In the genomic region with DNA sequence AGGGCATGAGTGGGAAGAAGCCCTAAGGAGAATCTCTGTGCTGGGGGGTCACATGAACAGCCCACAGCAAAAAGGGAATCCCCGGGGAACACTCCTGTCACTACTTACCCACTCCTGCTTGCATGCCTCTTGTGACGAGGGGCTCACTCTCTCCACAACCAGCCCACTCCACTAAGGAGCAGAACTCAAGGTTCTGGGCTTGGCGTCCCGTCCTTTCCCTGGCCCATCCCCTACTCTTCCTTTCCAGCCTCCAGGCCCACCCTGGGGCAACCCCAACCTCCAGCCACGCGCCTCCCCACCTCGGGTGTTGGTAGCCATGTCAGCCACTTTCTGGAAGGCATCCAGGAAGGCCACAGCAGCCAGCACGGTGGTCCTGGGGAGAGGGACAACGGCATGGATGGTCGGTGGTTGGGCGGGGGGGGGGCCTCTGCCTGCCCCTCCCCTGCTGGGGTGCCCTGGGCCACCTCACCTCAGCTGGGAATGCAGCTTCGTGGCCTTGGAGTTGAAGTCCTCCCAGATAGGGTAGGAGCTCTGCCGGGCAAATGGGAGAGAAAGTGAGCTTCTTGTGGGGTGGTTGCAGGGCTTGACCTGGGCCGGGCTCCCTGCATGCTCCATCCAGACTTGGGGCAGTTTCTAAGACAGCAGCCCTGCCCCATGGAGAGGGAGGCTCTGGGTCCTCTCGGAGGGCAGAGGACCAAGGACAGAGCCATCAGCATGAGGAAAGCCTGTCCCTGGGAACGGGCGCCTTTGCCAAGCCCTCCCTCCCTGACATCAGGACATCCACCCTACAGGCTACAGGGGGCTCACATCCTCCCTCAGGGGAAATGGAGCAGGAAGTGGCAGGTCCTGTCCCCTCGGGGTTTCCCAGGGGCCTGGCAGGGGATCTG, we compare ENCODE assay signal across 2 cellular contexts.
TF ChIP-seq lines count a peak whose summit lies in the region.

No MANE protein-coding gene starts in this region.

TF ChIP-seq in SK-N-SH, 30 proteins besides CTCF, POLR2A, EP300 and RAD21:
- TF ChIP-seq RXRA (IDR thresholded peaks at IDR 0.05; ENCODE audit: borderline replicate concordance, low read depth) = no peak
- no peak for TF ChIP-seq FOSL2 (IDR thresholded peaks at IDR 0.05; ENCODE audit: borderline replicate concordance, low read depth)
- TF ChIP-seq YY1 (IDR thresholded peaks at IDR 0.05; ENCODE audit: low read depth) = no peak
- TF ChIP-seq, protein P1, sequence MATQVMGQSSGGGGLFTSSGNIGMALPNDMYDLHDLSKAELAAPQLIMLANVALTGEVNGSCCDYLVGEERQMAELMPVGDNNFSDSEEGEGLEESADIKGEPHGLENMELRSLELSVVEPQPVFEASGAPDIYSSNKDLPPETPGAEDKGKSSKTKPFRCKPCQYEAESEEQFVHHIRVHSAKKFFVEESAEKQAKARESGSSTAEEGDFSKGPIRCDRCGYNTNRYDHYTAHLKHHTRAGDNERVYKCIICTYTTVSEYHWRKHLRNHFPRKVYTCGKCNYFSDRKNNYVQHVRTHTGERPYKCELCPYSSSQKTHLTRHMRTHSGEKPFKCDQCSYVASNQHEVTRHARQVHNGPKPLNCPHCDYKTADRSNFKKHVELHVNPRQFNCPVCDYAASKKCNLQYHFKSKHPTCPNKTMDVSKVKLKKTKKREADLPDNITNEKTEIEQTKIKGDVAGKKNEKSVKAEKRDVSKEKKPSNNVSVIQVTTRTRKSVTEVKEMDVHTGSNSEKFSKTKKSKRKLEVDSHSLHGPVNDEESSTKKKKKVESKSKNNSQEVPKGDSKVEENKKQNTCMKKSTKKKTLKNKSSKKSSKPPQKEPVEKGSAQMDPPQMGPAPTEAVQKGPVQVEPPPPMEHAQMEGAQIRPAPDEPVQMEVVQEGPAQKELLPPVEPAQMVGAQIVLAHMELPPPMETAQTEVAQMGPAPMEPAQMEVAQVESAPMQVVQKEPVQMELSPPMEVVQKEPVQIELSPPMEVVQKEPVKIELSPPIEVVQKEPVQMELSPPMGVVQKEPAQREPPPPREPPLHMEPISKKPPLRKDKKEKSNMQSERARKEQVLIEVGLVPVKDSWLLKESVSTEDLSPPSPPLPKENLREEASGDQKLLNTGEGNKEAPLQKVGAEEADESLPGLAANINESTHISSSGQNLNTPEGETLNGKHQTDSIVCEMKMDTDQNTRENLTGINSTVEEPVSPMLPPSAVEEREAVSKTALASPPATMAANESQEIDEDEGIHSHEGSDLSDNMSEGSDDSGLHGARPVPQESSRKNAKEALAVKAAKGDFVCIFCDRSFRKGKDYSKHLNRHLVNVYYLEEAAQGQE (IDR thresholded peaks at IDR 0.05; ENCODE audit: low read depth, low read length) = peak; percentile 29; the same call in 1 of the 2 replicates
- TF ChIP-seq, protein P2, sequence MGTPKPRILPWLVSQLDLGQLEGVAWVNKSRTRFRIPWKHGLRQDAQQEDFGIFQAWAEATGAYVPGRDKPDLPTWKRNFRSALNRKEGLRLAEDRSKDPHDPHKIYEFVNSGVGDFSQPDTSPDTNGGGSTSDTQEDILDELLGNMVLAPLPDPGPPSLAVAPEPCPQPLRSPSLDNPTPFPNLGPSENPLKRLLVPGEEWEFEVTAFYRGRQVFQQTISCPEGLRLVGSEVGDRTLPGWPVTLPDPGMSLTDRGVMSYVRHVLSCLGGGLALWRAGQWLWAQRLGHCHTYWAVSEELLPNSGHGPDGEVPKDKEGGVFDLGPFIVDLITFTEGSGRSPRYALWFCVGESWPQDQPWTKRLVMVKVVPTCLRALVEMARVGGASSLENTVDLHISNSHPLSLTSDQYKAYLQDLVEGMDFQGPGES (IDR thresholded peaks at IDR 0.05; ENCODE audit: low read depth, low read length) = no peak
- no peak for TF ChIP-seq GATA2 (CRISPR knock-in tag; IDR thresholded peaks at IDR 0.05)
- TF ChIP-seq GABPA (IDR thresholded peaks at IDR 0.05; ENCODE audit: low read depth) = no peak
- no peak for TF ChIP-seq NFIC (IDR thresholded peaks at IDR 0.05; ENCODE audit: borderline replicate concordance)

TF ChIP-seq in SK-N-SH treated with all-trans-retinoic acid at 6 μM for 48 hours, 23 proteins besides CTCF, POLR2A, EP300 and RAD21:
- TF ChIP-seq, protein P3, sequence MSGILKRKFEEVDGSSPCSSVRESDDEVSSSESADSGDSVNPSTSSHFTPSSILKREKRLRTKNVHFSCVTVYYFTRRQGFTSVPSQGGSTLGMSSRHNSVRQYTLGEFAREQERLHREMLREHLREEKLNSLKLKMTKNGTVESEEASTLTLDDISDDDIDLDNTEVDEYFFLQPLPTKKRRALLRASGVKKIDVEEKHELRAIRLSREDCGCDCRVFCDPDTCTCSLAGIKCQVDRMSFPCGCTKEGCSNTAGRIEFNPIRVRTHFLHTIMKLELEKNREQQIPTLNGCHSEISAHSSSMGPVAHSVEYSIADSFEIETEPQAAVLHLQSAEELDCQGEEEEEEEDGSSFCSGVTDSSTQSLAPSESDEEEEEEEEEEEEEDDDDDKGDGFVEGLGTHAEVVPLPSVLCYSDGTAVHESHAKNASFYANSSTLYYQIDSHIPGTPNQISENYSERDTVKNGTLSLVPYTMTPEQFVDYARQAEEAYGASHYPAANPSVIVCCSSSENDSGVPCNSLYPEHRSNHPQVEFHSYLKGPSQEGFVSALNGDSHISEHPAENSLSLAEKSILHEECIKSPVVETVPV (CRISPR knock-in tag; IDR thresholded peaks at IDR 0.05) = no peak
- TF ChIP-seq GLIS3 (CRISPR knock-in tag; IDR thresholded peaks at IDR 0.05) = no peak
- TF ChIP-seq BACH2 (CRISPR knock-in tag; IDR thresholded peaks at IDR 0.05; ENCODE audit: borderline replicate concordance) = no peak
- TF ChIP-seq ISL1 (CRISPR knock-in tag; IDR thresholded peaks at IDR 0.05) = no peak
- no peak for TF ChIP-seq SNAI2 (CRISPR knock-in tag; IDR thresholded peaks at IDR 0.05)
- no peak for TF ChIP-seq ZNF8 (CRISPR knock-in tag; IDR thresholded peaks at IDR 0.05)
- TF ChIP-seq ZFP3 (CRISPR knock-in tag; IDR thresholded peaks at IDR 0.05) = no peak
- TF ChIP-seq TCF4 (CRISPR knock-in tag; IDR thresholded peaks at IDR 0.05; ENCODE audit: borderline replicate concordance) = no peak
- TF ChIP-seq CREB5 (CRISPR knock-in tag; IDR thresholded peaks at IDR 0.05; ENCODE audit: low read depth) = no peak
- no peak for TF ChIP-seq ARNTL (CRISPR knock-in tag; IDR thresholded peaks at IDR 0.05; ENCODE audit: borderline replicate concordance, low read depth)
- no peak for TF ChIP-seq ZNF565 (CRISPR knock-in tag; conservative IDR thresholded peaks at IDR 0.05; ENCODE audit: low read depth)
- no peak for TF ChIP-seq ZFP30 (CRISPR knock-in tag; IDR thresholded peaks at IDR 0.05)
- TF ChIP-seq TOX (CRISPR knock-in tag; IDR thresholded peaks at IDR 0.05; ENCODE audit: borderline replicate concordance) = no peak
- no peak for TF ChIP-seq ZNF70 (CRISPR knock-in tag; IDR thresholded peaks at IDR 0.05)
- TF ChIP-seq CSDC2 (CRISPR knock-in tag; IDR thresholded peaks at IDR 0.05) = no peak
- no peak for TF ChIP-seq POU6F1 (CRISPR knock-in tag; IDR thresholded peaks at IDR 0.05; ENCODE audit: borderline replicate concordance, low read depth)
- no peak for TF ChIP-seq ZC3H10 (CRISPR knock-in tag; IDR thresholded peaks at IDR 0.05)
- no peak for TF ChIP-seq ESRRG (CRISPR knock-in tag; IDR thresholded peaks at IDR 0.05)
- no peak for TF ChIP-seq OSR1 (CRISPR knock-in tag; IDR thresholded peaks at IDR 0.05)
- no peak for TF ChIP-seq PPARA (CRISPR knock-in tag; IDR thresholded peaks at IDR 0.05; ENCODE audit: borderline replicate concordance)
